ENCODE assay signal across 8 cellular contexts in the genomic region with DNA sequence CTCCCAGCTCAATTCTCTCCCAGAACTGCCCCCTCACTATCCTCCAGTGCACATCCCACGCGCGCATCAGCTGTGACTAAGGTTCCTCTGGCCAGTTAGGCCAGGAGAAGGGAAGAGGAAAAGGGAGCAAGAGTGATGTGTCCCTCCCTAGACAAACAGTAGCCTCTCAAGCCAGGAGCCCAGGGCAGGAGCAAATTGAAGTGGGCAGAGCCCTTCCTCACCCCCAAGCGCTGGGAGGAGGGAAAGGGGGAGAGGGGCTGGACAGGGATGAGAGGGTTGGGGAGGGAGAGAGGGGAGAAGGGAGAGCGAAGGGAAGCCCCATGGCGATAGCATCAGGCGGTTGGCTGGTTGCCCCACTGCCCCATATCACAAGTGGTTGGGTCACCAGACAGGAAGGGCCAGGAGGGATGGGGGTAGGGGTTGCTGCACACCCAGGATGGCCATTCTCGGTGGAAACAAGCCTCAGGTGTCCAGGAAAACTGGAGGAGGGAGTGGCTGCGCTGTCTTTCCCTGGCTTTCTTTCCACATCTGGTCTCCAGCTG. TPM values are rescaled to one million over a fixed set of nuclear protein-coding genes. Genes with fewer than 3 reads are reported as not detected.
DNase-seq lines count a peak whose midpoint lies in the region; ATAC-seq and TF ChIP-seq lines count a peak whose summit lies in the region.

No MANE protein-coding gene starts in this region.

- 25 to 42% (median 27%) methylated on average over 9 of the region's 9 CpGs for WGBS in spleen, 5 donors

- no peak for TF ChIP-seq CTCF in CD14-positive monocyte (IDR thresholded peaks at IDR 0.05)
- TF ChIP-seq CTCF in KMS-11 (conservative IDR thresholded peaks at IDR 0.05; ENCODE audit: low read depth, low read length), result no peak
- no peak for TF ChIP-seq CTCF in astrocyte of the cerebellum (IDR thresholded peaks at IDR 0.05; ENCODE audit: low read depth, low read length, missing control alignments)
- no peak for TF ChIP-seq CTCF in spleen (IDR thresholded peaks at IDR 0.05 in 8 of 11, conservative IDR thresholded peaks at IDR 0.05 in 3 of 11)

- no peaks in the 10 kb centered on the region for H4K20me1 ChIP-seq in KMS-11 (ENCODE audit: insufficient read depth)

- H3K9ac ChIP-seq in KMS-11, result peak overlapping the region; percentile 80; the same call in 1 of the 2 replicates

- H3K27ac Mint-ChIP-seq in CD14-positive monocyte, result peak overlapping the region; percentile 80 to 97 (median 89)

- H2AFZ ChIP-seq in KMS-11 (ENCODE audit: low read depth), result peak overlapping the region; percentile 88; the same call in 1 of the 2 replicates

- peak overlapping the region; percentile 87 for H3K4me2 ChIP-seq in KMS-11

- intact Hi-C loops in CD14-positive monocyte (cut with micrococcal nuclease) (loop anchor here in 1 of 2 donors (5.0 kb wide), 1 partner anchor 315 kb away; a partner anchor contains a TSS), spleen (cut with DNase I; ENCODE audit: low total_unique reads) (no loop called here)

- DNase-seq in CD14-positive monocyte (ENCODE audit: low spot score) (peak; percentile 74), astrocyte of the cerebellum (ENCODE audit: low read depth) (no peak), iris pigment epithelial cell (ENCODE audit: low read depth) (peak; percentile 56), spleen (peak; percentile 83)
- DNase-seq in activated CD4-positive, CD25-positive, alpha-beta regulatory T cell treated with anti-CD3 and anti-CD28 coated beads, Interleukin-2, amount 50 U/mL, for 72 hours, result no peak

- H3K79me2 ChIP-seq in KMS-11 (ENCODE audit: insufficient read depth, low read depth), result peaks cover 13% of the 10 kb centered on the region; the same call in 1 of the 2 replicates

- H3K4me3 Mint-ChIP-seq in CD14-positive monocyte, result peak overlapping the region; percentile 90

- H3K27me3 ChIP-seq in KMS-11 (ENCODE audit: insufficient read depth, low read depth) (no peaks in the 10 kb centered on the region), spleen (replicated peaks in 1 of 7) (no peaks in the 10 kb centered on the region)

- H3K27me3 Mint-ChIP-seq in CD14-positive monocyte (ENCODE audit: low read depth in 3 of 3), result peaks cover 0 to 3% (median 0%) of the 10 kb centered on the region in 3 donors

- H3K4me3 ChIP-seq in KMS-11 (IDR thresholded peaks at IDR 0.05; ENCODE audit: insufficient read depth, low read depth, low read length) (peak overlapping the region; percentile 69), astrocyte of the cerebellum (ENCODE audit: low read depth, low read length) (peak overlapping the region; percentile 89), spleen (peak overlapping the region; percentile 65 to 84 (median 76))

- peaks cover 0 to 4% (median 0%) of the 10 kb centered on the region in 7 donors for H3K9me3 Mint-ChIP-seq in CD14-positive monocyte

- peaks cover 51% of the 10 kb centered on the region for H3K4me1 Mint-ChIP-seq in CD14-positive monocyte

- ATAC-seq in HG03457 (IDR thresholded peaks at IDR 0.05; ENCODE audit: unreplicated experiment), result no peak
- no peak for ATAC-seq in GM21619 (IDR thresholded peaks at IDR 0.05; ENCODE audit: unreplicated experiment)

- in situ Hi-C loops in astrocyte of the cerebellum (cut with HindIII; ENCODE audit: low sequenced_read_pairs), result no loop called here

- TF ChIP-seq POLR2A in spleen (IDR thresholded peaks at IDR 0.05), result no peak

- H3K27ac ChIP-seq in KMS-11 (peak overlapping the region; percentile 9; the same call in 1 of the 2 replicates), spleen (peak overlapping the region; percentile 82 to 99 (median 98))

- H3K36me3 ChIP-seq in KMS-11 (ENCODE audit: insufficient read depth) (no peaks in the 10 kb centered on the region; the same call in 1 of the 2 replicates), spleen (peaks cover 0 to 49% (median 34%) of the 10 kb centered on the region in 6 donors)

- peaks cover 44 to 46% of the 10 kb centered on the region in 2 donors for H3K36me3 Mint-ChIP-seq in CD14-positive monocyte

- no peaks in the 10 kb centered on the region for H3K9me3 ChIP-seq in spleen

- peaks cover 20% of the 10 kb centered on the region for H3K4me1 ChIP-seq in KMS-11 (ENCODE audit: low read depth, poor library complexity, severe bottlenecking)
- H3K4me1 ChIP-seq in spleen, result peaks cover 29 to 92% (median 66%) of the 10 kb centered on the region in 6 donors

RNA-seq across cellular contexts. Expression of a gene that starts 1.1 kb away (rescaled TPM):
- 1,000 to 10,000 TPM in 1 of 2 donors, 100 to 1,000 TPM in 1; 988 to 1,099 TPM for polyA plus RNA-seq in CD14-positive monocyte
- 100 to 1,000 TPM; 440 to 750 (median 627) TPM for total RNA-seq in spleen
- polyA plus RNA-seq in spleen, result 100 to 1,000 TPM; 395 to 693 (median 509) TPM

RNA-seq across cellular contexts. Expression of a gene that starts 7.5 kb away (rescaled TPM):
- polyA plus RNA-seq in CD14-positive monocyte (1 to 10 TPM; 1.2 TPM), spleen (10 to 100 TPM in 1 of 3 donors, 1 to 10 TPM in 2; 4.7 to 12.1 (median 9.9) TPM)
- total RNA-seq in spleen, result 10 to 100 TPM in 5 of 7 donors, 1 to 10 TPM in 2; 7.4 to 17.4 (median 15.5) TPM

RNA-seq across cellular contexts. Expression of a gene that starts 11.9 kb away (rescaled TPM):
- 100 to 1,000 TPM; 222 to 223 TPM for polyA plus RNA-seq in CD14-positive monocyte
- total RNA-seq in spleen, result 100 to 1,000 TPM; 113 to 228 (median 141) TPM
- 100 to 1,000 TPM; 278 to 304 (median 282) TPM for polyA plus RNA-seq in spleen

RNA-seq across cellular contexts. Expression of a gene that starts 15.2 kb away (rescaled TPM):
- polyA plus RNA-seq in CD14-positive monocyte, result under 1 TPM; 0.08 to 0.09 TPM
- total RNA-seq in spleen, result 10 to 100 TPM in 5 of 7 donors, 1 to 10 TPM in 2; 6.1 to 14.5 (median 10.7) TPM
- 1 to 10 TPM; 3.5 to 5.5 (median 4.0) TPM for polyA plus RNA-seq in spleen

RNA-seq across cellular contexts. Expression of a gene that starts 20.0 kb away (rescaled TPM):
- polyA plus RNA-seq in CD14-positive monocyte (under 1 TPM; 0.23 to 0.55 TPM), spleen (10 to 100 TPM in 1 of 3 donors, 1 to 10 TPM in 2; 4.4 to 18.0 (median 8.6) TPM)
- total RNA-seq in spleen, result 10 to 100 TPM; 13.8 to 93.2 (median 24.7) TPM

Comparison
In these comparisons a context has a peak if more than half of its experiments do, and no peak if none do; other contexts are left out.
1. DNase-seq: peak in CD14-positive monocyte (single experiment), iris pigment epithelial cell (single experiment) and spleen (single experiment); none in astrocyte of the cerebellum (single experiment) and activated CD4-positive, CD25-positive, alpha-beta regulatory T cell treated with anti-CD3 and anti-CD28 coated beads, Interleukin-2, amount 50 U/mL, for 72 hours (single experiment).
2. Peak in every context shown above with its lines, with median percentiles within 50 percentile points of each other: H3K4me3 ChIP-seq.